8 cellular contexts compared by ENCODE assay signal in genomic region chr10:119933179-119933578, GRCh38. TPM values are rescaled to one million over a fixed set of nuclear protein-coding genes. Genes with fewer than 3 reads are reported as not detected.
DNase-seq lines count a peak whose midpoint lies in the region; ATAC-seq, FAIRE-seq and TF ChIP-seq lines count a peak whose summit lies in the region.

No MANE protein-coding gene starts in this region.

- H4K5ac ChIP-seq in IMR-90 (ENCODE audit: low read depth, low read length): no peak overlapping the region

- CTCF ChIA-PET in Caco-2 (lab: Charles Lee): interaction anchor here (0.7 to 1.0 kb wide), 2 partner anchors 189 to 548 kb away, joined by 3 to 7 read pairs; no protein-coding TSS in a partner anchor
- CTCF ChIA-PET in IMR-90 (lab: Yijun Ruan, JAX): interaction anchor here (0.6 kb wide), 1 partner anchor 12 kb away, joined by 3 read pairs; no protein-coding TSS in a partner anchor
- CTCF ChIA-PET in CD8-positive, alpha-beta T cell (lab: Charles Lee): no interaction called here

- in situ Hi-C loops in IMR-90 (cut with MboI; ENCODE audit: low sequenced_read_pairs): loop anchor here (25.0 kb wide), 1 partner anchor 929 kb away; the partner anchor contains the start of gene WDR11

- no peak overlapping the region for H3K4me2 ChIP-seq in IMR-90 (ENCODE audit: low read depth, low read length)

- H3K9me3 Mint-ChIP-seq in Caco-2 (ENCODE audit: unreplicated experiment): no peaks in the 10 kb centered on the region
- H3K9me3 Mint-ChIP-seq in CD8-positive, alpha-beta T cell: no peaks in the 10 kb centered on the region

- no peaks in the 10 kb centered on the region for H3K27me3 Mint-ChIP-seq in Caco-2 (ENCODE audit: insufficient read depth, unreplicated experiment)
- H3K27me3 Mint-ChIP-seq in CD8-positive, alpha-beta T cell (ENCODE audit: low read depth): no peaks in the 10 kb centered on the region

- intact Hi-C loops in Caco-2 (cut with micrococcal nuclease; ENCODE audit: unreplicated experiment): no loop called here
- intact Hi-C loops in IMR-90 (cut with micrococcal nuclease): loop anchor here (10.0 kb wide), 2 partner anchors 402 to 922 kb away; partner anchors contain the start of gene WDR11
- intact Hi-C loops in left lung (cut with DNase I): no loop called here
- intact Hi-C loops in CD8-positive, alpha-beta T cell (cut with DNase I, micrococcal nuclease): no loop called here

- no peak overlapping the region for H3K18ac ChIP-seq in IMR-90 (ENCODE audit: low read depth, low read length)

- no peak overlapping the region for H3K23ac ChIP-seq in IMR-90 (ENCODE audit: low read depth, low read length)

- no peak overlapping the region for H3K56ac ChIP-seq in IMR-90 (ENCODE audit: extremely low read depth, insufficient read depth, low read length)

- no peaks in the 10 kb centered on the region for H3K9me3 ChIP-seq in Caco-2
- H3K9me3 ChIP-seq in IMR-90 (ENCODE audit: control insufficient read depth, insufficient read depth, low read length): no peaks in the 10 kb centered on the region
- H3K9me3 ChIP-seq in left lung: no peaks in the 10 kb centered on the region
- H3K9me3 ChIP-seq in CD8-positive, alpha-beta T cell (ENCODE audit: low read length): no peaks in the 10 kb centered on the region

- no peak overlapping the region for H4K91ac ChIP-seq in IMR-90 (ENCODE audit: insufficient read depth, low read depth, low read length)

- H3K27ac Mint-ChIP-seq in Caco-2 (ENCODE audit: unreplicated experiment): no peak overlapping the region
- no peak overlapping the region for H3K27ac Mint-ChIP-seq in CD8-positive, alpha-beta T cell

- no peaks in the 10 kb centered on the region for H3K27me3 ChIP-seq in Caco-2 (replicated peaks; ENCODE audit: control insufficient read depth, insufficient read depth, low read length)
- no peaks in the 10 kb centered on the region for H3K27me3 ChIP-seq in IMR-90 (ENCODE audit: control insufficient read depth, insufficient read depth, low read length)
- H3K27me3 ChIP-seq in left lung: no peaks in the 10 kb centered on the region
- H3K27me3 ChIP-seq in CD8-positive, alpha-beta T cell (ENCODE audit: insufficient read depth, low read length): no peaks in the 10 kb centered on the region

- no peaks in the 10 kb centered on the region; the same call in 1 of the 2 replicates for H3K9me1 ChIP-seq in IMR-90 (ENCODE audit: insufficient read depth, low read length)

- no CpG with 5 or more reads among the region's 3 CpGs for WGBS in IMR-90 (ENCODE audit: extremely low coverage in 2 of 2, insufficient read length in 1 of 2), 2 experiments

- peak in 1 of 2 experiments; percentile 43 for DNase-seq in Caco-2
- DNase-seq in IMR-90: peak; percentile 3
- no peak for DNase-seq in left lung
- DNase-seq in CD8-positive, alpha-beta T cell: no peak

- no peak overlapping the region for H3K4ac ChIP-seq in IMR-90 (ENCODE audit: low read depth, low read length)

- POLR2A ChIA-PET in Caco-2 (lab: Charles Lee) (no interaction called here), IMR-90 (lab: Charles Lee; ENCODE audit: unreplicated experiment) (no interaction called here)
- POLR2A ChIA-PET in CD8-positive, alpha-beta T cell (lab: Charles Lee): no interaction called here

- no peak overlapping the region for H2AFZ ChIP-seq in IMR-90 (replicated peaks; ENCODE audit: low read length, poor library complexity)

- no peak for TF ChIP-seq POLR2A in IMR-90 (IDR thresholded peaks at IDR 0.05; ENCODE audit: low read depth, low read length)

- 0 out of 2 replicates have a peak, but pooled peaks have one; percentile 19 for TF ChIP-seq RAD21 in IMR-90 (IDR thresholded peaks at IDR 0.05; ENCODE audit: low read length)

- no peak overlapping the region for H2BK15ac ChIP-seq in IMR-90 (ENCODE audit: low read depth, low read length)

- peak; percentile 52 for FAIRE-seq in TTC549 (lab: Jason Lieb, UNC)

- no peak overlapping the region for H2BK120ac ChIP-seq in IMR-90 (ENCODE audit: low read depth, low read length)

- dilution Hi-C loops in IMR-90 (cut with HindIII; ENCODE audit: low sequenced_read_pairs, unreplicated experiment): no loop called here

- H3K4me1 Mint-ChIP-seq in Caco-2 (ENCODE audit: low read depth, unreplicated experiment): no peaks in the 10 kb centered on the region
- peaks cover 10% of the 10 kb centered on the region for H3K4me1 Mint-ChIP-seq in CD8-positive, alpha-beta T cell (ENCODE audit: low read depth)

- no peak overlapping the region for H3K4me3 Mint-ChIP-seq in Caco-2 (ENCODE audit: unreplicated experiment)
- no peak overlapping the region for H3K4me3 Mint-ChIP-seq in CD8-positive, alpha-beta T cell

- TF ChIP-seq CTCF in Caco-2 (IDR thresholded peaks at IDR 0.05; ENCODE audit: insufficient read depth in 1 of 2, low read depth in 1 of 2, low read length in 1 of 2, severe bottlenecking in 1 of 2, unreplicated experiment in 1 of 2) (peak; percentile 29 to 38), IMR-90 (conservative IDR thresholded peaks at IDR 0.05; ENCODE audit: low read depth, low read length) (peak; percentile 23), left lung (IDR thresholded peaks at IDR 0.05) (no peak)
- no peak for TF ChIP-seq CTCF in CD8-positive, alpha-beta T cell (IDR thresholded peaks at IDR 0.05)

- H3K4me1 ChIP-seq in Caco-2 (no peaks in the 10 kb centered on the region), IMR-90 (ENCODE audit: control insufficient read depth, insufficient read depth, low read length) (no peaks in the 10 kb centered on the region), left lung (peaks cover 7% of the 10 kb centered on the region in 2 donors)
- H3K4me1 ChIP-seq in CD8-positive, alpha-beta T cell (ENCODE audit: insufficient read depth, low read length): no peaks in the 10 kb centered on the region

- no peak overlapping the region for H3K27ac ChIP-seq in IMR-90 (ENCODE audit: insufficient read depth, low read length)
- no peak overlapping the region for H3K27ac ChIP-seq in left lung
- H3K27ac ChIP-seq in CD8-positive, alpha-beta T cell (ENCODE audit: low read depth, low read length): no peak overlapping the region

- H2AK5ac ChIP-seq in IMR-90 (ENCODE audit: low read depth, low read length): no peak overlapping the region

- no peak overlapping the region for H2BK20ac ChIP-seq in IMR-90 (ENCODE audit: low read depth, low read length)

- H3K14ac ChIP-seq in IMR-90 (replicated peaks; ENCODE audit: low read depth, low read length): no peak overlapping the region

- ATAC-seq in IMR-90 (ENCODE audit: low read depth): no peak
- ATAC-seq in left lung: peak; percentile 61
- ATAC-seq in GM19351 (IDR thresholded peaks at IDR 0.05; ENCODE audit: unreplicated experiment): no peak
- ATAC-seq in GM19463 (IDR thresholded peaks at IDR 0.05; ENCODE audit: unreplicated experiment): no peak
- ATAC-seq in CD8-positive, alpha-beta T cell: no peak
- ATAC-seq in HG03280 (IDR thresholded peaks at IDR 0.05; ENCODE audit: unreplicated experiment): no peak

- H3K4me3 ChIP-seq in Caco-2 (ENCODE audit: low read depth, low read length) (no peak overlapping the region), IMR-90 (ENCODE audit: insufficient read depth, low read depth, low read length) (no peak overlapping the region), left lung (no peak overlapping the region)
- no peak overlapping the region for H3K4me3 ChIP-seq in CD8-positive, alpha-beta T cell (ENCODE audit: low read depth, low read length)

- H4K20me1 ChIP-seq in IMR-90 (ENCODE audit: insufficient read depth, low read length): no peaks in the 10 kb centered on the region

- no TSS peak for BruUV-seq in Caco-2 (replicated peaks; lab: Mats Ljungman, UMichigan)
- BruUV-seq in IMR-90 (replicated peaks; lab: Mats Ljungman, UMichigan): no TSS peak

- H3K9ac ChIP-seq in IMR-90 (ENCODE audit: low read depth, low read length): no peak overlapping the region

- H3K36me3 ChIP-seq in Caco-2 (ENCODE audit: control insufficient read depth, insufficient read depth, low read length) (peaks cover 2% of the 10 kb centered on the region; the same call in 1 of the 2 replicates), IMR-90 (ENCODE audit: control insufficient read depth, insufficient read depth, low read length) (peaks cover 26% of the 10 kb centered on the region), left lung (peaks cover 0 to 89% of the 10 kb centered on the region in 2 donors)
- H3K36me3 ChIP-seq in CD8-positive, alpha-beta T cell (ENCODE audit: insufficient read depth, low read length): peaks cover 24% of the 10 kb centered on the region

- peaks cover 89% of the 10 kb centered on the region for H3K36me3 Mint-ChIP-seq in Caco-2 (ENCODE audit: insufficient read depth, unreplicated experiment)
- peaks cover 77% of the 10 kb centered on the region for H3K36me3 Mint-ChIP-seq in CD8-positive, alpha-beta T cell

- no peak overlapping the region for H2BK5ac ChIP-seq in IMR-90 (ENCODE audit: low read depth, low read length, poor library complexity, severe bottlenecking)

- H2AK9ac ChIP-seq in IMR-90 (replicated peaks; ENCODE audit: low read depth, low read length, poor library complexity): no peak overlapping the region

- H4K8ac ChIP-seq in IMR-90 (ENCODE audit: low read depth in 2 of 2, low read length in 2 of 2): no peak overlapping the region

- H3K79me1 ChIP-seq in IMR-90 (ENCODE audit: low read depth in 1 of 2, low read length in 2 of 2): peaks cover 8% of the 10 kb centered on the region in 2 experiments; a peak in 3 of 4 replicates

TF ChIP-seq in IMR-90, 13 proteins besides CTCF, POLR2A, EP300 and RAD21 (continues in another document):
- TF ChIP-seq CHD1 (IDR thresholded peaks at IDR 0.05; ENCODE audit: low read depth, low read length) (no peak), BHLHE40 (IDR thresholded peaks at IDR 0.05; ENCODE audit: low read depth, low read length) (no peak), CEBPB (IDR thresholded peaks at IDR 0.05; ENCODE audit: low read depth, low read length) (no peak), RFX5 (IDR thresholded peaks at IDR 0.05; ENCODE audit: low read depth, low read length) (no peak), MXI1 (IDR thresholded peaks at IDR 0.05; ENCODE audit: borderline replicate concordance, low read depth, low read length) (no peak), MAZ (IDR thresholded peaks at IDR 0.05; ENCODE audit: borderline replicate concordance, low read depth, low read length) (no peak), NFE2L2 (IDR thresholded peaks at IDR 0.05; ENCODE audit: low read depth, low read length) (no peak), USF2 (IDR thresholded peaks at IDR 0.05; ENCODE audit: low read depth, low read length) (no peak)

RNA-seq across cellular contexts. Expression of gene SEC23IP, which starts 40.6 kb away (rescaled TPM):
- total RNA-seq in Caco-2 (2022): 108 and 116 TPM in 2 replicates
- total RNA-seq in IMR-90 (2012; rRNA removed): 33.6 and 39.8 TPM in 2 replicates
- polyA plus RNA-seq in IMR-90 (2012; rRNA removed): 30.5 and 37.4 TPM in 2 replicates
- 7.8 and 12.8 TPM in 2 replicates for polyA plus RNA-seq in IMR-90 (2012; cell fraction: cytosol; rRNA removed)
- polyA plus RNA-seq in IMR-90 (2012; cell fraction: nucleus; rRNA removed; ENCODE audit: low replicate concordance): 14.2 and 47.4 TPM in 2 replicates
- 10 to 100 TPM; 61.4 to 63.4 TPM for total RNA-seq in left lung
- total RNA-seq in CD8-positive, alpha-beta T cell: 10 to 100 TPM; 16.2 to 19.8 TPM

Comparison
In these comparisons a context has a peak if more than half of its experiments do, and no peak if none do; other contexts are left out.
1. CTCF ChIP-seq: peak in Caco-2 (2 of 2) and IMR-90 (single experiment); none in left lung (0 of 2) and CD8-positive, alpha-beta T cell (single experiment).